Comparison of ENCODE assay signal across 9 cellular contexts in the genomic region with DNA sequence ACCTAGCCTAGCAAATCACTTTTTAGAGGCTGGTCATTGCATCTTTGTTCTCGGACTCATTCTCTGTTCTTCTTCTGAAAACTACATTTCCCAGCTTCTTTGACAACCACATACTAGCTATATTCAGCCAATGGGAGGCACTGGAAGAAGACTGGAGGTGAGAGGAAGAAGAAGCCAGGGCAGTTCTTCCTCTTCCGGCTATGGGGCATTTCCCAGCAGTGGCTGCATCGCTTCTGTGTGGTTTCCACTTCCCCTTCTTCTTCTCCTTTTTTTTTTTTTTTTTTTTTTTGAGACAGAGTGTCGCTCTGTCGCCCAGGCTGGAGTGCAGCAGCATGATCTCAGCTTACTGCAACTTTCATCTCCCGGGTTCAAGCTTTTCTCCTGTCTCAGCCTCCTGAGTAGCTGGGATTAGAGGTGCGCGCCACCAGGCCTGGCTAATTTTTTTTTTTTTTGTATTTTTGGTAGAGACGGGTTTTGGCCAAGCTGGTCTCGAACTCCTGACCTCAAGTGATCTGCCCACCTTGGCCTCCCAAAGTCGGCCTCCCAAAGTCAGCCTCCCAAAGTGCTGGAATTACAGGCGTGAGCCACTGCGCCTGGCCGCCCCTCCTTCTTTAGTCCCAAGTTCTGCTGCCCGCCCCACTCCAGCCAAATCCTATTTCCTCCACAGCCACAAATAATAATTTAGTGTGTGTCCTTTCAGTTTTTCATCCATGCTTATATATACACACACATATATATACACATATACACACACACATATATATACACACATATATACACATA.
DNase-seq lines count a peak whose midpoint lies in the region; ATAC-seq and TF ChIP-seq lines count a peak whose summit lies in the region.
"Had no signal": no experiment of that assay in that cellular context is flagged by ENCODE, and none has a peak within 500 bp of the region (broad histone marks: within the 10 kb centered on the region; RNA-seq: fewer than 3 reads in every experiment).

No MANE protein-coding gene starts in this region.

- H3K9me3 ChIP-seq in OCI-LY1 (ENCODE audit: low read length), result no peaks in the 10 kb centered on the region

- H3K9ac ChIP-seq in OCI-LY1 (ENCODE audit: low read length), result peak overlapping the region; percentile 43; the same call in 1 of the 2 replicates

- H3K4me1 ChIP-seq in OCI-LY1 (ENCODE audit: insufficient read depth, low read length, severe bottlenecking), result peaks cover 13% of the 10 kb centered on the region

- H3K27ac ChIP-seq in OCI-LY1 (ENCODE audit: low read depth, low read length, poor library complexity, severe bottlenecking), result peak overlapping the region; percentile 63
- H3K27ac ChIP-seq: 22Rv1 had no signal

- TF ChIP-seq CTCF in OCI-LY1 (IDR thresholded peaks at IDR 0.05; ENCODE audit: low read length), result no peak

- H3K79me2 ChIP-seq in OCI-LY1 (ENCODE audit: insufficient read depth, low read length), result no peaks in the 10 kb centered on the region

- H3K27me3 ChIP-seq in OCI-LY1 (ENCODE audit: insufficient read depth, low read length), result no peaks in the 10 kb centered on the region

- no peaks in the 10 kb centered on the region for H3K9me2 ChIP-seq in OCI-LY1 (ENCODE audit: low read depth, low read length)

- peak; percentile 7 for DNase-seq in NCI-H1694 treated with DMSO at 0.1 percent for 48 hours (lab: John Stamatoyannopoulos, UW)
- no peak for DNase-seq in NCI-H1694 (lab: John Stamatoyannopoulos, UW)
- peak; percentile 16 for DNase-seq in activated naive CD8-positive, alpha-beta T cell treated with anti-CD3 and anti-CD28 coated beads, Interleukin-2, amount 50 U/mL, for 16 hours (ENCODE audit: low read depth, low spot score)
- peak; percentile 5 to 69 (median 58) for DNase-seq in stimulated activated naive CD4-positive, alpha-beta T cell (lab: John Stamatoyannopoulos, UW)
- DNase-seq in NK-92 treated with Interleukin-12 subunit alpha and Interleukin-12 subunit beta, amount 100 ng/mL, for 24 hours (lab: John Stamatoyannopoulos, UW), result no peak
- DNase-seq in NCI-H1436 (lab: John Stamatoyannopoulos, UW), result no peak

- no peak for ATAC-seq in GM21619 (IDR thresholded peaks at IDR 0.05; ENCODE audit: unreplicated experiment)

- no peaks in the 10 kb centered on the region for H4K20me1 ChIP-seq in OCI-LY1 (ENCODE audit: insufficient read depth, low read length)

- no peaks in the 10 kb centered on the region for H3K36me3 ChIP-seq in OCI-LY1 (ENCODE audit: insufficient read depth, low read length)

- peak overlapping the region; percentile 41 for H3K4me3 ChIP-seq in OCI-LY1 (ENCODE audit: low read depth, low read length, poor library complexity, severe bottlenecking)

- no peaks in the 10 kb centered on the region for H3F3A ChIP-seq in OCI-LY1 (ENCODE audit: insufficient read depth, low read length)

- 0 out of 2 replicates have a peak overlapping the region, but pooled peaks have one; percentile 45 for H2AFZ ChIP-seq in OCI-LY1 (ENCODE audit: low read length)

- H3K4me2 ChIP-seq in OCI-LY1 (ENCODE audit: low read length), result peak overlapping the region; percentile 54

Comparison
In these comparisons a context has a peak if more than half of its experiments do, and no peak if none do; other contexts are left out.
1. DNase-seq: peak in NCI-H1694 treated with DMSO at 0.1 percent for 48 hours (single experiment), activated naive CD8-positive, alpha-beta T cell treated with anti-CD3 and anti-CD28 coated beads, Interleukin-2, amount 50 U/mL, for 16 hours (single experiment) and stimulated activated naive CD4-positive, alpha-beta T cell (6 of 6); none in NCI-H1694 (single experiment), NK-92 treated with Interleukin-12 subunit alpha and Interleukin-12 subunit beta, amount 100 ng/mL, for 24 hours (single experiment) and NCI-H1436 (single experiment).